Comparison of ENCODE assay signal across 1 cellular context in the genomic region with DNA sequence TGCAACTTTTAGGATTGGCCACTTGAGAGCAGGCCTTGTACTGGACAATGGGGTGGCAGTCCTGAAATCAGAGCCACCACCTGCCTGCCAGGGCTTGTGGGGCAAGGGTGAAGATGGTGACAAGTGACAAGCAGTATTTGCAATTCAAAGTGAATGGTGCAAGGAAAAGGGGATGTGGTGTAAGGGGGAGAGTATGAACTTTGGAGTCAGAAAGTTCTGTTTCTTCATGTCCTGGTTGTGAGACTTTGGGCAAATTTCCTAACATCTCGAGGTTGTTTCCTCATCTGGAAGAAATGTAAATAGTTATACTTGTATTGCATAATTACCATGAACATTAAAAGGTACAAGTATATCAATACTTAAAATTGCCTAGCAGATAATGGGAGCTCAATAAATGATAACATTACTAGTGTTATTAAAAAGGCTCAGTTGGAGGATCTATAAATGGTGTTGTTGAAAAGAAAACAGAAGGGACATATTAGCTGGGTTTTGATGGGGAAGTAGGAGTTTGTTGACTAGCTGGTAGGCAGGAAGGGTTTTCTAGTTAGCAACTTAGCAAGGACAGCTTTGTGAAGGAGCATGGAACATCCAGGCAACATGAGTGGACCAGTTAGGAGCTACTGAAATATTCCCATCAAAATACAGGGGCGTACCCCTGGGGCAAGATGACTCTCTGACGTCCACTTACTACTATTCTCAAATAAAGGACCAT.
TF ChIP-seq lines count a peak whose summit lies in the region.

No MANE protein-coding gene starts in this region.

TF ChIP-seq in IMR-90, 13 proteins besides CTCF, POLR2A, EP300 and RAD21:
- TF ChIP-seq FOS (IDR thresholded peaks at IDR 0.05; ENCODE audit: low read depth, low read length): no peak
- TF ChIP-seq CEBPB (IDR thresholded peaks at IDR 0.05; ENCODE audit: low read depth, low read length): peak; percentile 87
